25 cellular contexts compared by ENCODE assay signal in the genomic region with DNA sequence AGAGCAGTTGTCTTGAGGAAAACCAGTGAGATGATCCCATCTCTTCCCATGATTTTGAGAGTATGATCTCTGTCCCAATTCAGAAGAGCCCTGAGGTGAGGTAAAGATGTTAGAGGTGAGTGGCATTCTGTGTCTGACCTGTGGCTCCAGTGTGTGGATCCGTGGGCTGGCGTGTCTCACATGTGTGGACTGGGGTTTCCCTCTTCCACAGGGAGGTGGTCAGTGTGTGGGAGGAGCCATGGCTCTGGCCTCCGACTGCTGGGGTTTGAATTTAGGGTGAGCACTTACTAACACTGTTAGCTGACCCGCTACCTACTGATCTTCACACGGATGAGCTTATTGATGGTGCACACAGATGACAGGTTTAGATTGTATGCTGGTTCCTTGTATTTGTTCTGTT. TPM values are rescaled to one million over a fixed set of nuclear protein-coding genes. Genes with fewer than 3 reads are reported as not detected.
DNase-seq lines count a peak whose midpoint lies in the region; ATAC-seq and TF ChIP-seq lines count a peak whose summit lies in the region.
"Had no signal": no experiment of that assay in that cellular context is flagged by ENCODE, and none has a peak within 500 bp of the region (broad histone marks: within the 10 kb centered on the region; RNA-seq: fewer than 3 reads in every experiment).

No MANE protein-coding gene starts in this region.

- H3K4me3 ChIP-seq in heart right ventricle = no peak overlapping the region
- no peak overlapping the region for H3K4me3 ChIP-seq in esophagus muscularis mucosa
- no peak overlapping the region for H3K4me3 ChIP-seq in uterus
- no peak overlapping the region for H3K4me3 ChIP-seq in tibial nerve
- H3K4me3 ChIP-seq: A549, neural progenitor cell, right lobe of liver had no signal

- no peaks in the 10 kb centered on the region for H3K36me3 Mint-ChIP-seq in activated CD4-positive, alpha-beta T cell treated with anti-CD3 and anti-CD28 coated beads for 36 hours (ENCODE audit: low read depth)
- H3K36me3 Mint-ChIP-seq: activated CD4-positive, alpha-beta memory T cell treated with anti-CD3 and anti-CD28 coated beads for 36 hours; activated naive CD4-positive, alpha-beta T cell treated with anti-CD3 and anti-CD28 coated beads, Interleukin-2, amount 10 ng/mL, durations not matched to agents 7 days and 5 days; mesothelial cell of epicardium; WTC11 had no signal

- no peak overlapping the region for H3K27ac Mint-ChIP-seq in activated CD4-positive, alpha-beta T cell treated with anti-CD3 and anti-CD28 coated beads for 36 hours
- H3K27ac Mint-ChIP-seq: activated CD4-positive, alpha-beta memory T cell treated with anti-CD3 and anti-CD28 coated beads for 36 hours; activated naive CD4-positive, alpha-beta T cell treated with anti-CD3 and anti-CD28 coated beads, Interleukin-2, amount 10 ng/mL, durations not matched to agents 7 days and 5 days; mesothelial cell of epicardium; neural progenitor cell; T-helper 2 cell treated with Interferon-gamma antibody and Interleukin-4, amounts not matched to agents 5 μg/mL and 100 μg/mL, for 36 hours; WTC11 had no signal

- no peak for ATAC-seq in heart right ventricle
- ATAC-seq in left cardiac atrium = no peak
- ATAC-seq in HG03045 (IDR thresholded peaks at IDR 0.05; ENCODE audit: unreplicated experiment) = no peak
- ATAC-seq in activated CD4-positive, alpha-beta T cell treated with anti-CD3 and anti-CD28 coated beads for 36 hours = no peak
- ATAC-seq: A549, HepG2, right lobe of liver, WTC11 had no signal

- H3K4me1 ChIP-seq in heart right ventricle (peaks cover 33 to 99% (median 89%) of the 10 kb centered on the region in 9 donors), esophagus muscularis mucosa (peaks cover 73 to 89% (median 81%) of the 10 kb centered on the region in 4 donors), uterus (peaks cover 17 to 21% of the 10 kb centered on the region in 2 donors), tibial nerve (peaks cover 0 to 83% (median 48%) of the 10 kb centered on the region in 4 donors)
- H3K4me1 ChIP-seq: right lobe of liver had no signal

- no peak for DNase-seq in heart right ventricle
- no peak for DNase-seq in left cardiac atrium
- DNase-seq in esophagus muscularis mucosa (ENCODE audit: extremely low spot score) = no peak
- peak; percentile 49 for DNase-seq in posterior vena cava (ENCODE audit: low spot score)
- DNase-seq in uterus = no peak
- DNase-seq in tibial nerve (ENCODE audit: low spot score in 2 of 2) = no peak
- no peak for DNase-seq in activated CD4-positive, alpha-beta T cell treated with anti-CD3 and anti-CD28 coated beads for 36 hours
- DNase-seq: activated CD4-positive, alpha-beta memory T cell treated with anti-CD3 and anti-CD28 coated beads for 36 hours; activated naive CD4-positive, alpha-beta T cell treated with anti-CD3 and anti-CD28 coated beads, Interleukin-2, amount 10 ng/mL, durations not matched to agents 7 days and 5 days; activated T-cell treated with anti-CD3 and anti-CD28 coated beads, Interleukin-2, amount 50 U/mL, for 1 hour; anterior cingulate cortex; GOT3; hypothalamus; islet precursor cell; NCI-H1436; NCI-H748 treated with DMSO at 0.1 percent for 48 hours; right lobe of liver; stimulated activated naive CD4-positive, alpha-beta T cell had no signal

- H3K36me3 ChIP-seq in heart right ventricle = no peaks in the 10 kb centered on the region
- no peaks in the 10 kb centered on the region for H3K36me3 ChIP-seq in esophagus muscularis mucosa
- H3K36me3 ChIP-seq in uterus = no peaks in the 10 kb centered on the region
- no peaks in the 10 kb centered on the region for H3K36me3 ChIP-seq in tibial nerve
- H3K36me3 ChIP-seq: neural progenitor cell, right lobe of liver had no signal

- no peaks in the 10 kb centered on the region for H3K9me3 ChIP-seq in heart right ventricle
- H3K9me3 ChIP-seq in esophagus muscularis mucosa = no peaks in the 10 kb centered on the region
- H3K9me3 ChIP-seq in uterus = no peaks in the 10 kb centered on the region
- H3K9me3 ChIP-seq in tibial nerve = no peaks in the 10 kb centered on the region
- H3K9me3 ChIP-seq: A549, right lobe of liver had no signal

- H3K27ac ChIP-seq in heart right ventricle (peak overlapping the region in 9 of 10 donors; percentile 34 to 93 (median 68)), esophagus muscularis mucosa (replicated peaks in 1 of 4) (peak overlapping the region; percentile 12 to 74 (median 44)), uterus (peak overlapping the region; percentile 83 to 88), tibial nerve (peak overlapping the region in 2 of 4 donors; percentile 75 to 79)
- H3K27ac ChIP-seq: neural progenitor cell had no signal

- CTCF ChIA-PET in activated CD4-positive, alpha-beta T cell treated with anti-CD3 and anti-CD28 coated beads for 36 hours (lab: Charles Lee) = no interaction called here

- H3K27me3 Mint-ChIP-seq in activated CD4-positive, alpha-beta T cell treated with anti-CD3 and anti-CD28 coated beads for 36 hours = peaks cover 4% of the 10 kb centered on the region

- no peaks in the 10 kb centered on the region for H3K4me1 Mint-ChIP-seq in activated CD4-positive, alpha-beta T cell treated with anti-CD3 and anti-CD28 coated beads for 36 hours
- H3K4me1 Mint-ChIP-seq: activated naive CD4-positive, alpha-beta T cell treated with anti-CD3 and anti-CD28 coated beads, Interleukin-2, amount 10 ng/mL, durations not matched to agents 7 days and 5 days had no signal

- peaks cover 0 to 2% (median 0%) of the 10 kb centered on the region in 7 donors for H3K27me3 ChIP-seq in heart right ventricle
- no peaks in the 10 kb centered on the region for H3K27me3 ChIP-seq in esophagus muscularis mucosa
- no peaks in the 10 kb centered on the region for H3K27me3 ChIP-seq in uterus
- no peaks in the 10 kb centered on the region for H3K27me3 ChIP-seq in tibial nerve
- H3K27me3 ChIP-seq: neural progenitor cell, right lobe of liver had no signal

- no peak overlapping the region for H3K4me3 Mint-ChIP-seq in activated CD4-positive, alpha-beta T cell treated with anti-CD3 and anti-CD28 coated beads for 36 hours
- H3K4me3 Mint-ChIP-seq: activated CD4-positive, alpha-beta memory T cell treated with anti-CD3 and anti-CD28 coated beads for 36 hours; activated naive CD4-positive, alpha-beta T cell treated with anti-CD3 and anti-CD28 coated beads, Interleukin-2, amount 10 ng/mL, durations not matched to agents 7 days and 5 days; mesothelial cell of epicardium; neural progenitor cell; T-helper 2 cell treated with Interferon-gamma antibody and Interleukin-4, amounts not matched to agents 5 μg/mL and 100 μg/mL, for 36 hours; WTC11 had no signal

- TF ChIP-seq CTCF in heart right ventricle (IDR thresholded peaks at IDR 0.05) (no peak), esophagus muscularis mucosa (IDR thresholded peaks at IDR 0.05) (no peak), uterus (IDR thresholded peaks at IDR 0.05) (no peak), tibial nerve (IDR thresholded peaks at IDR 0.05) (no peak)

- POLR2A ChIA-PET in activated CD4-positive, alpha-beta T cell treated with anti-CD3 and anti-CD28 coated beads for 36 hours (lab: Charles Lee) = no interaction called here

- TF ChIP-seq POLR2A in esophagus muscularis mucosa (IDR thresholded peaks at IDR 0.05; ENCODE audit: low read depth) = no peak
- no peak for TF ChIP-seq POLR2A in uterus (IDR thresholded peaks at IDR 0.05)
- no peak for TF ChIP-seq POLR2A in tibial nerve (IDR thresholded peaks at IDR 0.05)

- TF ChIP-seq EP300 in esophagus muscularis mucosa (IDR thresholded peaks at IDR 0.05) (no peak), tibial nerve (IDR thresholded peaks at IDR 0.05) (no peak)

- whole genome bisulfite sequencing in heart right ventricle, 2 donors = 81 to 85% methylated on average over 5 of the region's 5 CpGs
- WGBS in esophagus muscularis mucosa = 93% methylated on average over 5 of the region's 5 CpGs
- WGBS in tibial nerve, 2 donors = 91% methylated on average over 5 of the region's 5 CpGs

- intact Hi-C loops in heart right ventricle (cut with DNase I) (no loop called here), left cardiac atrium (cut with DNase I) (no loop called here), esophagus muscularis mucosa (cut with DNase I) (no loop called here), posterior vena cava (cut with DNase I) (no loop called here), uterus (cut with DNase I; ENCODE audit: low total_unique reads) (no loop called here)
- intact Hi-C loops in activated CD4-positive, alpha-beta T cell treated with anti-CD3 and anti-CD28 coated beads for 36 hours (cut with DNase I, micrococcal nuclease) = no loop called here

- H3K9me3 Mint-ChIP-seq in activated CD4-positive, alpha-beta T cell treated with anti-CD3 and anti-CD28 coated beads for 36 hours (ENCODE audit: low read depth) = no peaks in the 10 kb centered on the region
- H3K9me3 Mint-ChIP-seq: activated CD4-positive, alpha-beta memory T cell treated with anti-CD3 and anti-CD28 coated beads for 36 hours; activated naive CD4-positive, alpha-beta T cell treated with anti-CD3 and anti-CD28 coated beads, Interleukin-2, amount 10 ng/mL, durations not matched to agents 7 days and 5 days; mesothelial cell of epicardium; T-helper 2 cell treated with Interferon-gamma antibody and Interleukin-4, amounts not matched to agents 5 μg/mL and 100 μg/mL, for 36 hours; WTC11 had no signal

RNA-seq across cellular contexts. Expression of a gene that starts 31.2 kb away (rescaled TPM):
- total RNA-seq in heart right ventricle (10 to 100 TPM in 9 of 10 donors, 1 to 10 TPM in 1; 9.9 to 16.2 (median 11.8) TPM), left cardiac atrium (10 to 100 TPM; 13.4 to 18.2 TPM), esophagus muscularis mucosa (10 to 100 TPM; 18.7 to 24.0 (median 21.3) TPM), posterior vena cava (10 to 100 TPM; 28.1 to 31.3 TPM), uterus (10 to 100 TPM; 24.3 to 55.5 (median 31.3) TPM), tibial nerve (10 to 100 TPM; 28.2 to 38.0 (median 31.7) TPM)
- polyA plus RNA-seq in heart right ventricle = 10 to 100 TPM in 1 of 2 donors, 1 to 10 TPM in 1; 5.4 to 17.3 TPM
- under 1 TPM; 0.21 to 0.26 TPM for total RNA-seq in activated CD4-positive, alpha-beta T cell treated with anti-CD3 and anti-CD28 coated beads for 36 hours

Comparison
In these comparisons a context has a peak if more than half of its experiments do, and no peak if none do; other contexts are left out.
1. RNA of a gene that starts 31.2 kb away (total RNA-seq): 28.2 to 38.0 TPM in tibial nerve, 24.3 to 55.5 TPM in uterus, 28.1 to 31.3 TPM in posterior vena cava, 18.7 to 24.0 TPM in esophagus muscularis mucosa, 13.4 to 18.2 TPM in left cardiac atrium and 9.9 to 16.2 TPM in heart right ventricle; 0.21 to 0.26 TPM in activated CD4-positive, alpha-beta T cell treated with anti-CD3 and anti-CD28 coated beads for 36 hours; every median in the first group is over 4 times any median in the second.